24 cellular contexts compared by ENCODE assay signal in genomic region chr12:116174904-116175303, GRCh38.
"Had no signal": no experiment of that assay in that cellular context is flagged by ENCODE, and none has a peak within 500 bp of the region (broad histone marks: within the 10 kb centered on the region; RNA-seq: fewer than 3 reads in every experiment).

No MANE protein-coding gene starts in this region.

- H3K27me3 Mint-ChIP-seq: activated naive CD8-positive, alpha-beta T cell treated with anti-CD3 and anti-CD28 coated beads, Interleukin-2, amount 10 ng/mL, durations not matched to agents 7 days and 5 days had no signal

- DNase-seq: activated CD4-positive, alpha-beta T cell treated with anti-CD3 and anti-CD28 coated beads for 48 hours; activated CD4-positive, alpha-beta T cell treated with anti-CD3 and anti-CD28 coated beads, Interleukin-2, amount 50 U/mL, for 4 hours; activated CD4-positive, CD25-positive, alpha-beta regulatory T cell treated with anti-CD3 and anti-CD28 coated beads, Interleukin-2, amount 50 U/mL, for 72 hours; activated CD8-positive, alpha-beta memory T cell treated with anti-CD3 and anti-CD28 coated beads for 24 hours; activated naive CD4-positive, alpha-beta T cell treated with anti-CD3 and anti-CD28 coated beads, Interleukin-2, amount 50 U/mL, for 16 hours; activated naive CD8-positive, alpha-beta T cell treated with anti-CD3 and anti-CD28 coated beads, Interleukin-2, amount 10 ng/mL, durations not matched to agents 7 days and 5 days; activated T-cell treated with anti-CD3 and anti-CD28 coated beads, Interleukin-2, amount 50 U/mL, for 48 hours; adrenal gland; aorta; central memory CD4-positive, alpha-beta T cell; MM.1S; NCI-H1105; NCI-H1436; NCI-H1694 treated with DMSO at 0.1 percent for 48 hours; NCI-H2029 treated with DMSO at 0.1 percent for 48 hours; NCI-H345; NCI-H510A; NCI-H69; NK-92 treated with Interleukin-12 subunit alpha and Interleukin-12 subunit beta, amount 100 ng/mL, for 24 hours; PC-3; SHP77; SW 1271 had no signal

- H3K36me3 ChIP-seq: adrenal gland, SJSA1 had no signal

- H3K9me3 Mint-ChIP-seq: activated naive CD8-positive, alpha-beta T cell treated with anti-CD3 and anti-CD28 coated beads, Interleukin-2, amount 10 ng/mL, durations not matched to agents 7 days and 5 days had no signal

- ATAC-seq: PC-3, SK-N-SH treated with all-trans-retinoic acid at 6 μM for 48 hours had no signal

- H3K9me3 ChIP-seq: adrenal gland, SJSA1 had no signal

- H3K27ac Mint-ChIP-seq: activated naive CD8-positive, alpha-beta T cell treated with anti-CD3 and anti-CD28 coated beads, Interleukin-2, amount 10 ng/mL, durations not matched to agents 7 days and 5 days had no signal

- H3K4me3 ChIP-seq: adrenal gland, SJSA1 had no signal

- H3K4me3 Mint-ChIP-seq: activated naive CD8-positive, alpha-beta T cell treated with anti-CD3 and anti-CD28 coated beads, Interleukin-2, amount 10 ng/mL, durations not matched to agents 7 days and 5 days had no signal

- H3K27me3 ChIP-seq: adrenal gland, SJSA1 had no signal

- H3K27ac ChIP-seq: adrenal gland, SJSA1 had no signal
